In the genomic region with DNA sequence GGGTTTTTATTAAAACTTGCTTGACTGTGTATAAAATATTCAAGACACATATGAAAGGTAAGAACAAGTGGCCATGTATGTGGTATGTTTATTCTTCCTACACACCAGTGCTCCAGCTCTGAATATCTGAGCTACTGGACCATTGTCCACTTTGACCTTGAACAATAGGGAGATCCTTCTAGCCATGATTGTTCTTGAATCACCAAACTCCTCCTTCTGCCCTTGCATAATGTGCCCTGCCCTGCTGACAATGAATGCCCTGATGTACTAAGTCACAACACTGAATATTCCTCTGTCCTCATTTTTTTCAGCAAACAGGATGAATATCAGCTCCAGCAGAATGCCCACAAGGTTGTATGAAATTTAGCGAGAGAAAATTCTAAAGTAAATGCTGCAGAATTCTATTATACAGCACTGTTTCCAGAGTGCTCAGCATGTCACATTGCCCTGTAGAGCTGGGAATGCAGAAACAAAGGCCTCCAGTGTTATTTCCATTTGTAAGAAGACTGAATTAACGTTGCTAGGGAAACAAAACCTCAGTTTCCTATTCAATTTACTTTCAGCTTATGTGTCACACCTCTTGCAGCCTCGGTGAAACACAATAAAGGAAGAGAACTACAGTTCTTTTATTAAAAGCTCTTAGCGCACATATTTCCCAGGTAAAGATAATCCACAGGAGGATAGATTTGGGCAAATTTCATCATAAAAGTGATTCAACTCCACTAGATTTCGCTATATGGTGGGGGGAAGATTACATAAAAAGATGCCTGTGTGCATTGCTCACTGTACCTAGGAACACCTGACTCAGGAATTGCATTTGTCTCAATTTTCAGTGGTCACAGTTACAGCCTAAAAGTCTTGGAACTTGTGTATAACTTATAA, we compare ENCODE assay signal across 17 cellular contexts.
DNase-seq lines count a peak whose midpoint lies in the region; ATAC-seq and TF ChIP-seq lines count a peak whose summit lies in the region.
"Had no signal": no experiment of that assay in that cellular context is flagged by ENCODE, and none has a peak within 500 bp of the region (broad histone marks: within the 10 kb centered on the region; RNA-seq: fewer than 3 reads in every experiment).

No MANE protein-coding gene starts in this region.

- H3K4me3 Mint-ChIP-seq in H9: no peak overlapping the region
- H3K4me3 Mint-ChIP-seq: activated T-cell treated with anti-CD3 and anti-CD28 coated beads, Interleukin-2, amount 50 U/mL, for 4 hours had no signal

- H2BK5ac ChIP-seq in H9 (ENCODE audit: insufficient read length, low read length): no peak overlapping the region

- H2BK12ac ChIP-seq in H9 (ENCODE audit: insufficient read length, low read depth, low read length): no peak overlapping the region

- H3K9me3 Mint-ChIP-seq in H9: no peaks in the 10 kb centered on the region
- H3K9me3 Mint-ChIP-seq: activated T-cell treated with anti-CD3 and anti-CD28 coated beads, Interleukin-2, amount 50 U/mL, for 4 hours had no signal

- H3K4me2 ChIP-seq in H9 (ENCODE audit: insufficient read depth, insufficient read length, low read length) (no peak overlapping the region), neural cell (ENCODE audit: low read length) (no peak overlapping the region)

- DNase-seq in H9 (no peak), fibroblast of pulmonary artery (ENCODE audit: low read depth) (peak; percentile 30), UCSD-AML1 (lab: John Stamatoyannopoulos, UW; ENCODE audit: unreplicated experiment) (no peak), SHP77 treated with DMSO at 0.1 percent for 48 hours (lab: John Stamatoyannopoulos, UW) (no peak)
- no peak for DNase-seq in effector CD8-positive, alpha-beta T cell (lab: John Stamatoyannopoulos, UW)
- DNase-seq: activated T-cell treated with anti-CD3 and anti-CD28 coated beads, Interleukin-2, amount 50 U/mL, for 4 hours; AML-193; DMS79 treated with DMSO at 0.1 percent for 48 hours; islet precursor cell; MV-4-11; Peyer's patch; psoas muscle; T-helper 1 cell had no signal

- H3K27me3 ChIP-seq in H9 (ENCODE audit: insufficient read depth, low read length): no peaks in the 10 kb centered on the region
- no peaks in the 10 kb centered on the region for H3K27me3 ChIP-seq in neural cell (ENCODE audit: insufficient read depth, low read depth, low read length)
- H3K27me3 ChIP-seq: Peyer's patch had no signal

- no peak overlapping the region for H3K14ac ChIP-seq in H9 (ENCODE audit: insufficient read depth, low read length)

- H3K27ac ChIP-seq in H9 (ENCODE audit: insufficient read length, low read depth, low read length): no peak overlapping the region
- peak overlapping the region; percentile 77 for H3K27ac ChIP-seq in VCaP
- H3K27ac ChIP-seq in neural cell (ENCODE audit: low read length): peak overlapping the region; percentile 71

- H4K20me1 ChIP-seq in H9 (ENCODE audit: control insufficient read depth, insufficient read depth, insufficient read length): no peaks in the 10 kb centered on the region
- no peaks in the 10 kb centered on the region for H4K20me1 ChIP-seq in neural cell (ENCODE audit: insufficient read depth)

- no peak overlapping the region for H2AFZ ChIP-seq in H9 (ENCODE audit: low read length)
- no peak overlapping the region for H2AFZ ChIP-seq in neural cell (ENCODE audit: low read depth, low read length)

- H4K8ac ChIP-seq in H9 (replicated peaks; ENCODE audit: insufficient read length, low read depth, low read length): no peak overlapping the region

- peak overlapping the region; percentile 42 for H2BK120ac ChIP-seq in H9 (ENCODE audit: low read depth, low read length, poor library complexity, severe bottlenecking)

- no peak overlapping the region for H3K23ac ChIP-seq in H9 (ENCODE audit: insufficient read length, low read depth, low read length)

- H3T11ph ChIP-seq in H9 (ENCODE audit: low read length): no peak overlapping the region

- no peaks in the 10 kb centered on the region for H3K36me3 Mint-ChIP-seq in H9 (ENCODE audit: insufficient read depth in 1 of 3, low read depth in 3 of 3)

- no peaks in the 10 kb centered on the region; the same call in 1 of the 2 replicates for H3K4me1 ChIP-seq in H9 (ENCODE audit: insufficient read depth, low read length)
- H3K4me1 ChIP-seq: psoas muscle had no signal

- H3K23me2 ChIP-seq in H9 (ENCODE audit: insufficient read length, low read depth, low read length, poor library complexity, severe bottlenecking): no peaks in the 10 kb centered on the region

- H3K9me3 ChIP-seq in H9 (ENCODE audit: control insufficient read depth, low read depth, low read length) (no peaks in the 10 kb centered on the region), neural cell (ENCODE audit: low read length) (no peaks in the 10 kb centered on the region)
- H3K9me3 ChIP-seq: Peyer's patch, psoas muscle had no signal

- ATAC-seq in HG02852 (IDR thresholded peaks at IDR 0.05; ENCODE audit: unreplicated experiment): no peak
- ATAC-seq: activated T-cell treated with anti-CD3 and anti-CD28 coated beads, Interleukin-2, amount 50 U/mL, for 4 hours had no signal

- no peaks in the 10 kb centered on the region for H3K27me3 Mint-ChIP-seq in H9 (ENCODE audit: low read depth)

- no peaks in the 10 kb centered on the region for H3K9me2 ChIP-seq in neural cell (ENCODE audit: insufficient read depth, low read length)

- no peak overlapping the region for H4K91ac ChIP-seq in H9 (ENCODE audit: insufficient read length, low read depth, low read length)

- H3K4me1 Mint-ChIP-seq in H9: peaks cover 38 to 40% of the 10 kb centered on the region in 2 experiments

- H4K5ac ChIP-seq in H9 (ENCODE audit: insufficient read length, low read depth, low read length): no peak overlapping the region

- no CpG with 5 or more reads among the region's 5 CpGs for WGBS in H9 (ENCODE audit: extremely low coverage, insufficient read length, low lambda C conversion rate)

- no peak overlapping the region for H3K4me3 ChIP-seq in fibroblast of pulmonary artery (replicated peaks; ENCODE audit: low read depth, low read length)
- H3K4me3 ChIP-seq in neural cell (ENCODE audit: low read length): peak overlapping the region; percentile 8
- H3K4me3 ChIP-seq: coronary artery, Peyer's patch, psoas muscle had no signal

- TF ChIP-seq CTCF in H9 (conservative IDR thresholded peaks at IDR 0.05) (no peak), VCaP (conservative IDR thresholded peaks at IDR 0.05) (no peak), fibroblast of pulmonary artery (IDR thresholded peaks at IDR 0.05; ENCODE audit: low read length, missing control alignments) (no peak), neural cell (IDR thresholded peaks at IDR 0.05; ENCODE audit: poor library complexity, severe bottlenecking) (no peak)

- H2BK20ac ChIP-seq in H9 (ENCODE audit: low read depth, low read length, poor library complexity, severe bottlenecking): no peak overlapping the region

- H3K79me2 ChIP-seq in H9 (ENCODE audit: insufficient read depth, low read length) (no peaks in the 10 kb centered on the region), neural cell (replicated peaks; ENCODE audit: insufficient read depth, low read length) (no peaks in the 10 kb centered on the region)

- TF ChIP-seq RAD21 in neural cell (conservative IDR thresholded peaks at IDR 0.05): no peak

- no peak overlapping the region for H3K56ac ChIP-seq in H9 (ENCODE audit: insufficient read length, low read depth, low read length)

- no peak overlapping the region for H2AK5ac ChIP-seq in H9 (ENCODE audit: insufficient read length, low read length)

- TF ChIP-seq EP300 in neural cell (conservative IDR thresholded peaks at IDR 0.05; ENCODE audit: poor library complexity, severe bottlenecking): peak; percentile 56

- no peaks in the 10 kb centered on the region for H3K36me3 ChIP-seq in neural cell (ENCODE audit: insufficient read depth, low read length)
- H3K36me3 ChIP-seq: Peyer's patch had no signal

- H3K27ac Mint-ChIP-seq in H9: peak overlapping the region; percentile 38 to 95 (median 59); a peak in 5 of 7 replicates

- peak overlapping the region; percentile 51 for H3K18ac ChIP-seq in H9 (ENCODE audit: insufficient read length, low read depth, low read length)

- H2BK15ac ChIP-seq in H9 (ENCODE audit: low read depth, low read length): no peak overlapping the region

- no peaks in the 10 kb centered on the region for H3F3A ChIP-seq in neural cell (ENCODE audit: insufficient read depth, low read length, poor library complexity, severe bottlenecking)

- no peak overlapping the region for H3K4ac ChIP-seq in H9 (ENCODE audit: low read depth, low read length)

- H3K9ac ChIP-seq in H9 (ENCODE audit: extremely low read depth, insufficient read length, low read length): no peak overlapping the region
- peak overlapping the region; percentile 38 for H3K9ac ChIP-seq in neural cell (ENCODE audit: low read length)

- no peaks in the 10 kb centered on the region for H3K79me1 ChIP-seq in H9 (ENCODE audit: insufficient read depth, low read depth, low read length, poor library complexity, severe bottlenecking)

TF ChIP-seq in neural cell, 6 proteins besides CTCF, POLR2A, EP300 and RAD21:
- TF ChIP-seq EZH2 (IDR thresholded peaks at IDR 0.05; ENCODE audit: borderline replicate concordance, insufficient read depth, low read length, poor library complexity, severe bottlenecking) (no peak), REST (IDR thresholded peaks at IDR 0.05; ENCODE audit: borderline replicate concordance) (peak; percentile 29), POLR2AphosphoS5 (IDR thresholded peaks at IDR 0.05) (peak; percentile 9)
